Comparison of ENCODE assay signal across 8 cellular contexts in the genomic region with DNA sequence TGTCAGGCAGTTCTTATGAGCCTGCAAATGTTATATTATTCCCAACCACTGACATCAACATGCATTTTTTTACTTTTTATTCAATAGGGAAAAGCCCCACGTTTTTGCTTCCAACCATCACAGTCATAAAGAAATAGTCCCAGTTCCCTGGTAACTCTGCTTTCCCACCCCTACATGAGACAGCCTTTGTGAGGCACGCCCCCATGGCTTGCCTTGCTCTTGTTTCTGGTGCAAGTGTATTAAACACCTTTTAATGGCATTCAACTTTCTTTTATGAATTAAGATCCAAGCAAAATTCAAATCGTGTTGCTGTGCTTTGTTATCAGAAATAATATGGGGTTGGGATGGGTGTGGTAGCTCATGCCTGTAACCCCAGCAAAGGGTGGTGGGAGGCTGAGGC.
"Had no signal": no experiment of that assay in that cellular context is flagged by ENCODE, and none has a peak within 500 bp of the region (broad histone marks: within the 10 kb centered on the region; RNA-seq: fewer than 3 reads in every experiment).

No MANE protein-coding gene starts in this region.

- H3K4me3 Mint-ChIP-seq: GM23338, H9, HFFc6 had no signal

- H3K27ac Mint-ChIP-seq: GM23338, H9, HFFc6 had no signal

- H3K4me1 Mint-ChIP-seq: GM23338, H9 had no signal

- ATAC-seq: GM23338, HCT116 had no signal

- DNase-seq: GM23248, GOT3, H7, H9, HCEC 1CT, HFFc6 had no signal
